Comparison of ENCODE assay signal across 11 cellular contexts in the genomic region with DNA sequence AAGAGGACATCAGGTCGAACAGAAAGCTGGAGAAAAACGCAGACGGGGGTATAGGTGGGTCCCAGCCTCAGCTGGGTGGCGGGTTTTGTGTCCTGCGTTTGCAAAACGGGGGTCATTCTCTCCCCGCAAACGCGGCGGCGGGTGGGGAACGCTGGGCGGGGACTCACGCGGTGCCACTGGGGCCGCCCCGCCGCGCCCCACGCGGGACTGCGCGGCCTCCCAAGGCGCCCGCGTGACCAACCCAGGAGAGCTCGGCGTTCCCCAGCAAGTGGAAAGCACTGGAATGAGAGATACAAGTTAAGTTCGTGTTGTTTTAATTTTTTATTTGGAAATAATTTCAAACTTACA. TPM values are rescaled to one million over a fixed set of nuclear protein-coding genes. Genes with fewer than 3 reads are reported as not detected.
DNase-seq lines count a peak whose midpoint lies in the region; ATAC-seq and TF ChIP-seq lines count a peak whose summit lies in the region.
"Had no signal": no experiment of that assay in that cellular context is flagged by ENCODE, and none has a peak within 500 bp of the region (broad histone marks: within the 10 kb centered on the region; RNA-seq: fewer than 3 reads in every experiment).

No MANE protein-coding gene starts in this region.

- H3K36me3 Mint-ChIP-seq in activated naive CD4-positive, alpha-beta T cell treated with anti-CD3 and anti-CD28 coated beads, Interleukin-2, amount 50 U/mL, for 24 hours, result no peaks in the 10 kb centered on the region
- H3K36me3 Mint-ChIP-seq in activated naive CD4-positive, alpha-beta T cell treated with anti-CD3 and anti-CD28 coated beads, Interleukin-2, amount 50 U/mL, for 72 hours, result no peaks in the 10 kb centered on the region
- H3K36me3 Mint-ChIP-seq in neural progenitor cell, result no peaks in the 10 kb centered on the region

- no peaks in the 10 kb centered on the region for H3K79me2 ChIP-seq in neural progenitor cell (ENCODE audit: low read depth)

- H3K27me3 ChIP-seq in gastroesophageal sphincter (peaks cover 24% of the 10 kb centered on the region), neural progenitor cell (peaks cover 64% of the 10 kb centered on the region)

- H3K9ac ChIP-seq in neural progenitor cell, result no peak overlapping the region

- no peak for DNase-seq in activated naive CD4-positive, alpha-beta T cell treated with anti-CD3 and anti-CD28 coated beads, Interleukin-2, amount 50 U/mL, for 72 hours (ENCODE audit: low spot score in 2 of 2)
- DNase-seq in neural progenitor cell (ENCODE audit: low spot score) (no peak), DMS 273 (lab: John Stamatoyannopoulos, UW; ENCODE audit: unreplicated experiment) (no peak)
- no peak for DNase-seq in stimulated activated CD4-positive, alpha-beta T cell treated with anti-CD3 and anti-CD28 coated beads, Interleukin-2, amount 100 ng/mL, for 48 hours
- DNase-seq: NCI-H2107; stimulated activated CD4-positive, alpha-beta T cell treated with anti-CD3 and anti-CD28 coated beads, Interleukin-4, amount 100 ng/mL, for 24 hours had no signal

- H3K4me1 Mint-ChIP-seq in activated naive CD4-positive, alpha-beta T cell treated with anti-CD3 and anti-CD28 coated beads, Interleukin-2, amount 50 U/mL, for 24 hours, result no peaks in the 10 kb centered on the region
- H3K4me1 Mint-ChIP-seq in neural progenitor cell, result peaks cover 28% of the 10 kb centered on the region

- peak overlapping the region; percentile 96 for H2AFZ ChIP-seq in neural progenitor cell (replicated peaks)

- TF ChIP-seq CTCF in gastroesophageal sphincter (IDR thresholded peaks at IDR 0.05) (no peak), neural progenitor cell (IDR thresholded peaks at IDR 0.05) (no peak)

- no peak for TF ChIP-seq EP300 in gastroesophageal sphincter (IDR thresholded peaks at IDR 0.05)

- peak overlapping the region; percentile 85 for H3K4me2 ChIP-seq in neural progenitor cell

- no peaks in the 10 kb centered on the region for H3K9me3 ChIP-seq in gastroesophageal sphincter
- no peaks in the 10 kb centered on the region for H3K9me3 ChIP-seq in neural progenitor cell (ENCODE audit: low read depth)

- H3K4me1 ChIP-seq in gastroesophageal sphincter, result peaks cover 0 to 52% (median 0%) of the 10 kb centered on the region in 3 donors
- H3K4me1 ChIP-seq in neural progenitor cell, result peaks cover 38% of the 10 kb centered on the region
- no peaks in the 10 kb centered on the region for H3K4me1 ChIP-seq in urinary bladder (ENCODE audit: insufficient read depth)

- WGBS in gastroesophageal sphincter (ENCODE audit: low coverage in 1 of 2), 2 donors, result 0% methylated on average over 3 to 29 of the region's 29 CpGs
- WGBS in urinary bladder, result 4% methylated on average over 29 of the region's 29 CpGs

- H3K4me3 Mint-ChIP-seq in activated naive CD4-positive, alpha-beta T cell treated with anti-CD3 and anti-CD28 coated beads, Interleukin-2, amount 50 U/mL, for 24 hours, result peak overlapping the region; percentile 49
- H3K4me3 Mint-ChIP-seq in neural progenitor cell, result peak overlapping the region; percentile 78

- peaks cover 10% of the 10 kb centered on the region for H4K20me1 ChIP-seq in neural progenitor cell (ENCODE audit: low read depth)

- H3K36me3 ChIP-seq in gastroesophageal sphincter (peaks cover 0 to 1% of the 10 kb centered on the region in 2 donors), neural progenitor cell (no peaks in the 10 kb centered on the region), urinary bladder (ENCODE audit: insufficient read depth) (no peaks in the 10 kb centered on the region)

- peak overlapping the region; percentile 73 to 85 for H3K4me3 ChIP-seq in gastroesophageal sphincter
- peak overlapping the region; percentile 81 for H3K4me3 ChIP-seq in neural progenitor cell
- peak overlapping the region; percentile 90 for H3K4me3 ChIP-seq in urinary bladder (ENCODE audit: low read depth, low read length)

- H3K27ac ChIP-seq in gastroesophageal sphincter, result peak overlapping the region in 3 of 4 donors; percentile 51 to 87 (median 83)
- H3K27ac ChIP-seq in neural progenitor cell, result no peak overlapping the region
- no peak overlapping the region for H3K27ac ChIP-seq in urinary bladder (ENCODE audit: low read depth)

- no peak for TF ChIP-seq POLR2A in gastroesophageal sphincter (IDR thresholded peaks at IDR 0.05)

- peaks cover 28% of the 10 kb centered on the region for H3F3A ChIP-seq in neural progenitor cell (ENCODE audit: low read depth)

- no peaks in the 10 kb centered on the region for H3K9me3 Mint-ChIP-seq in activated naive CD4-positive, alpha-beta T cell treated with anti-CD3 and anti-CD28 coated beads, Interleukin-2, amount 50 U/mL, for 24 hours
- H3K9me3 Mint-ChIP-seq in activated naive CD4-positive, alpha-beta T cell treated with anti-CD3 and anti-CD28 coated beads, Interleukin-2, amount 50 U/mL, for 72 hours, result no peaks in the 10 kb centered on the region
- no peaks in the 10 kb centered on the region for H3K9me3 Mint-ChIP-seq in neural progenitor cell

- H3K27ac Mint-ChIP-seq in activated naive CD4-positive, alpha-beta T cell treated with anti-CD3 and anti-CD28 coated beads, Interleukin-2, amount 50 U/mL, for 24 hours, result no peak overlapping the region
- H3K27ac Mint-ChIP-seq in activated naive CD4-positive, alpha-beta T cell treated with anti-CD3 and anti-CD28 coated beads, Interleukin-2, amount 50 U/mL, for 72 hours, result no peak overlapping the region
- H3K27ac Mint-ChIP-seq in neural progenitor cell, result no peak overlapping the region

- ATAC-seq in activated naive CD4-positive, alpha-beta T cell treated with anti-CD3 and anti-CD28 coated beads, Interleukin-2, amount 50 U/mL, for 72 hours, result no peak
- ATAC-seq in gastroesophageal sphincter (peak; percentile 71), GM19328 (IDR thresholded peaks at IDR 0.05; ENCODE audit: unreplicated experiment) (no peak)
- ATAC-seq: activated CD4-positive, CD25-positive, alpha-beta regulatory T cell treated with anti-CD3 and anti-CD28 coated beads, Interleukin-2, amount 50 U/mL, for 24 hours had no signal

- H3K27me3 Mint-ChIP-seq in activated naive CD4-positive, alpha-beta T cell treated with anti-CD3 and anti-CD28 coated beads, Interleukin-2, amount 50 U/mL, for 24 hours, result peaks cover 9% of the 10 kb centered on the region
- H3K27me3 Mint-ChIP-seq in neural progenitor cell (ENCODE audit: insufficient read depth, low read depth), result peaks cover 36% of the 10 kb centered on the region

RNA-seq across cellular contexts. Expression of gene VIPR2, which starts 0.9 kb away (rescaled TPM):
- total RNA-seq in activated naive CD4-positive, alpha-beta T cell treated with anti-CD3 and anti-CD28 coated beads, Interleukin-2, amount 50 U/mL, for 72 hours, result 1 to 10 TPM in 1 of 2 donors, under 1 TPM in 1; 0.55 to 1.8 TPM
- 10 to 100 TPM; 13.3 to 52.5 (median 27.4) TPM for total RNA-seq in gastroesophageal sphincter
- 0.92 and 3.1 TPM in 2 replicates for total RNA-seq in neural progenitor cell (ENCODE audit: low replicate concordance)
- 2.0 TPM for total RNA-seq in urinary bladder
- 7.8 TPM for polyA plus RNA-seq in urinary bladder

Comparison
In these comparisons a context has a peak if more than half of its experiments do, and no peak if none do; other contexts are left out.
1. H3K27ac ChIP-seq: peak in gastroesophageal sphincter (3 of 4); none in neural progenitor cell (single experiment) and urinary bladder (single experiment).
2. Peak in every context shown above with its lines, with median percentiles within 50 percentile points of each other: H3K4me3 ChIP-seq.